Comparison of ENCODE assay signal across 18 cellular contexts in the genomic region with DNA sequence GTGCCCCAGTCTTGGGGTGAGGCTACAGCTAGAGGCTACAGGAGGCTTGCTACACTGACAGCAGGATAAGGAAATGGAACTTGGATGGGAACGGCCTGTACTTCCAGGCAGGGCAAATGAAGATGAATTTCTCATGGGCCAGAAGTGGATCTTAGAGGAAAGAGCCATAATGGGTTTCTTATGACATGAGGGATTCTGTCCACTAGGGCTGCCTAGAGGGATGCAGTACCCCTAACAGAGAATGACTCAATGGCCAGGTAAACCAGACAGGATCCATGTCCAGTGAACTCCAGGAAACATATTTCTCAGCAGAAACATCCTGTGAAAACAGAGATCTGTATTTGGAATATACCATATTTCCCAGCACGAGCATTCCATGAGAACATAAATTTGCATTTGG. TPM values are rescaled to one million over a fixed set of nuclear protein-coding genes. Genes with fewer than 3 reads are reported as not detected.
DNase-seq lines count a peak whose midpoint lies in the region; ATAC-seq, FAIRE-seq and TF ChIP-seq lines count a peak whose summit lies in the region.
"Had no signal": no experiment of that assay in that cellular context is flagged by ENCODE, and none has a peak within 500 bp of the region (broad histone marks: within the 10 kb centered on the region; RNA-seq: fewer than 3 reads in every experiment).

No MANE protein-coding gene starts in this region.

- H3K27me3 ChIP-seq in cardiac muscle cell (no peaks in the 10 kb centered on the region), astrocyte (ENCODE audit: insufficient read depth, low read length) (no peaks in the 10 kb centered on the region), ovary (no peaks in the 10 kb centered on the region)

- 77 to 92% (median 87%) methylated on average over 2 of the region's 2 CpGs for WGBS in ovary, 3 donors

- H3K27me3 Mint-ChIP-seq in astrocyte (ENCODE audit: low read depth, unreplicated experiment) = no peaks in the 10 kb centered on the region
- H3K27me3 Mint-ChIP-seq: B cell; CD4-positive, alpha-beta T cell had no signal

- no peak overlapping the region for H3K9ac ChIP-seq in astrocyte (ENCODE audit: low read length)

- no peak overlapping the region for H3K4me2 ChIP-seq in astrocyte (ENCODE audit: low read length)

- H4K20me1 ChIP-seq in astrocyte (ENCODE audit: insufficient read depth, low read length) = no peaks in the 10 kb centered on the region

- H2AFZ ChIP-seq in astrocyte (ENCODE audit: low read depth, low read length) = no peak overlapping the region

- H3K36me3 ChIP-seq in cardiac muscle cell = no peaks in the 10 kb centered on the region
- no peaks in the 10 kb centered on the region for H3K36me3 ChIP-seq in astrocyte (ENCODE audit: insufficient read depth, low read length)
- H3K36me3 ChIP-seq in ovary = no peaks in the 10 kb centered on the region
- H3K36me3 ChIP-seq: HAP-1 had no signal

- intact Hi-C loops in Right ventricle myocardium superior (cut with DNase I) (no loop called here), ovary (cut with DNase I) (no loop called here)

- no peak for ATAC-seq in Right ventricle myocardium superior (ENCODE audit: poor library complexity)

- TF ChIP-seq POLR2A in ovary (IDR thresholded peaks at IDR 0.05) = no peak

- H3K4me1 Mint-ChIP-seq in astrocyte (ENCODE audit: low read depth, unreplicated experiment) = peaks cover 13% of the 10 kb centered on the region
- H3K4me1 Mint-ChIP-seq: B cell had no signal

- DNase-seq in cardiac muscle cell (ENCODE audit: low read depth in 1 of 2, low spot score in 1 of 2) = no peak
- DNase-seq in Right ventricle myocardium superior = no peak
- no peak for DNase-seq in astrocyte (ENCODE audit: low read depth)
- no peak for DNase-seq in fibroblast of villous mesenchyme (ENCODE audit: low read depth)
- DNase-seq in EL = no peak
- no peak for DNase-seq in stimulated activated CD4-positive, alpha-beta T cell treated with anti-CD3 and anti-CD28 coated beads, Interleukin-1b, Interleukin-23, amount 100 ng/mL, for 48 hours
- no peak for DNase-seq in ovary
- DNase-seq: 8988T; C1 segment of cervical spinal cord; Calu3; CD4-positive, alpha-beta T cell; DMS79; GDM1; GOT3 had no signal

- H3K27ac ChIP-seq in cardiac muscle cell (no peak overlapping the region), astrocyte (ENCODE audit: low read depth, low read length) (no peak overlapping the region), ovary (no peak overlapping the region)
- H3K27ac ChIP-seq: HL-60 had no signal

- FAIRE-seq in astrocyte (lab: Jason Lieb, UNC) = no peak
- FAIRE-seq: GM12892 had no signal

- TF ChIP-seq CTCF in cardiac muscle cell (IDR thresholded peaks at IDR 0.05; ENCODE audit: low read depth, low read length) = peak; percentile 6
- peak; percentile 2 for TF ChIP-seq CTCF in astrocyte (IDR thresholded peaks at IDR 0.05; ENCODE audit: insufficient read depth, low read depth, low read length)
- TF ChIP-seq CTCF in fibroblast of villous mesenchyme (IDR thresholded peaks at IDR 0.05; ENCODE audit: insufficient read depth, low read depth, low read length) = peak; percentile 15
- TF ChIP-seq CTCF in ovary (IDR thresholded peaks at IDR 0.05) = no peak

- H3K9me3 Mint-ChIP-seq in astrocyte (ENCODE audit: unreplicated experiment) = peaks cover 8% of the 10 kb centered on the region

- no peaks in the 10 kb centered on the region for H3K79me2 ChIP-seq in astrocyte (ENCODE audit: insufficient read depth, low read length)

- H3K27ac Mint-ChIP-seq in astrocyte (ENCODE audit: unreplicated experiment) = no peak overlapping the region
- H3K27ac Mint-ChIP-seq: B cell; CD4-positive, alpha-beta T cell had no signal

- TF ChIP-seq EP300 in ovary (IDR thresholded peaks at IDR 0.05) = no peak

- H3K9me3 ChIP-seq in cardiac muscle cell (ENCODE audit: low read depth) (no peaks in the 10 kb centered on the region), astrocyte (ENCODE audit: insufficient read depth, low read depth, low read length) (no peaks in the 10 kb centered on the region), ovary (no peaks in the 10 kb centered on the region)

- H3K4me1 ChIP-seq in cardiac muscle cell (ENCODE audit: low read depth) (no peaks in the 10 kb centered on the region), astrocyte (ENCODE audit: insufficient read depth, low read length) (peaks cover 5% of the 10 kb centered on the region), ovary (ENCODE audit: insufficient read depth) (no peaks in the 10 kb centered on the region)

- H3K4me3 Mint-ChIP-seq in astrocyte (ENCODE audit: unreplicated experiment) = no peak overlapping the region
- H3K4me3 Mint-ChIP-seq: B cell; CD4-positive, alpha-beta T cell had no signal

- no peaks in the 10 kb centered on the region for H3K36me3 Mint-ChIP-seq in astrocyte (ENCODE audit: low read depth, unreplicated experiment)

- H3K4me3 ChIP-seq in cardiac muscle cell (no peak overlapping the region), astrocyte (ENCODE audit: insufficient read depth, low read depth, low read length) (no peak overlapping the region), fibroblast of villous mesenchyme (ENCODE audit: low read depth, low read length) (no peak overlapping the region), ovary (no peak overlapping the region)
- H3K4me3 ChIP-seq: HAP-1 had no signal

RNA-seq across cellular contexts. Expression of a gene that starts 11.4 kb away (rescaled TPM):
- 42.2 and 48.4 TPM in 2 replicates for total RNA-seq in cardiac muscle cell
- 27.6 and 62.8 TPM in 2 replicates for polyA plus RNA-seq in cardiac muscle cell
- 51.3 TPM for total RNA-seq in Right ventricle myocardium superior
- 103 and 109 TPM in 2 replicates for total RNA-seq in astrocyte
- 186 and 312 TPM in 2 replicates for total RNA-seq in fibroblast of villous mesenchyme
- total RNA-seq in ovary = 10 to 100 TPM; 48.3 to 77.9 (median 62.7) TPM
- polyA plus RNA-seq in ovary = 10 to 100 TPM; 19.5 to 52.8 TPM

Comparison
In these comparisons a context has a peak if more than half of its experiments do, and no peak if none do; other contexts are left out.
1. CTCF ChIP-seq: peak in cardiac muscle cell (single experiment), astrocyte (single experiment) and fibroblast of villous mesenchyme (single experiment); none in ovary (0 of 3).